1 cellular context compared by ENCODE assay signal in genomic region chr15:45586990-45587860, GRCh38.
TF ChIP-seq lines count a peak whose summit lies in the region.

BLOC1S6 (plus strand) TSS chr15:45587379; CDS start chr15:45587444, 65 bp downstream.

TF ChIP-seq in K562, 482 proteins besides CTCF, POLR2A, EP300 and RAD21 (continued from another document and continues in another):
- TF ChIP-seq E2F8 (IDR thresholded peaks at IDR 0.05; ENCODE audit: low read depth, partially characterized antibody) (peak; percentile 82), HDAC2 (IDR thresholded peaks at IDR 0.05) (0 out of 2 replicates have a peak, but pooled peaks have one; percentile 55), KLF13 (tag; IDR thresholded peaks at IDR 0.05; ENCODE audit: borderline replicate concordance, low read depth) (peak; percentile 28; the same call in 1 of the 2 replicates), SIN3B (IDR thresholded peaks at IDR 0.05; ENCODE audit: low read depth) (peak; percentile 86), HNRNPH1 (optimal IDR thresholded peaks at IDR 0.05; ENCODE audit: low read depth, low read length) (no peak), MTA1 (IDR thresholded peaks at IDR 0.05; ENCODE audit: borderline replicate concordance) (peak; percentile 74; the same call in 1 of the 2 replicates), POLR3A (IDR thresholded peaks at IDR 0.05; ENCODE audit: borderline replicate concordance, extremely low read depth, insufficient read depth, insufficient read length) (no peak), NFRKB (IDR thresholded peaks at IDR 0.05; ENCODE audit: low read depth) (peak; percentile 88; the same call in 1 of the 2 replicates), ZNF551 (CRISPR knock-in tag; IDR thresholded peaks at IDR 0.05) (no peak), ZNF592 (IDR thresholded peaks at IDR 0.05) (peak; percentile 79), MCM2 (IDR thresholded peaks at IDR 0.05; ENCODE audit: low read depth) (no peak), NR4A1 (CRISPR knock-in tag; IDR thresholded peaks at IDR 0.05) (no peak), NR4A1 (tag; IDR thresholded peaks at IDR 0.05) (peak; percentile 55; the same call in 1 of the 2 replicates), SP1 (CRISPR knock-in tag; IDR thresholded peaks at IDR 0.05) (peak; percentile 84), TAF9B (IDR thresholded peaks at IDR 0.05; ENCODE audit: partially characterized antibody) (peak; percentile 89), CCAR2 (IDR thresholded peaks at IDR 0.05; ENCODE audit: low read depth, low read length) (no peak), HOMEZ (CRISPR knock-in tag; IDR thresholded peaks at IDR 0.05) (no peak), MAZ (CRISPR knock-in tag; conservative IDR thresholded peaks at IDR 0.05 in 1 of 2, IDR thresholded peaks at IDR 0.05 in 1 of 2) (peak in 1 of 2 experiments; percentile 77), ZFPM2 (CRISPR knock-in tag; IDR thresholded peaks at IDR 0.05) (no peak), CBX3 (IDR thresholded peaks at IDR 0.05; ENCODE audit: borderline replicate concordance in 1 of 2, low read length in 2 of 2) (peak in 1 of 2 experiments; percentile 83; a peak in 1 of 3 replicates), SIX5 (IDR thresholded peaks at IDR 0.05; ENCODE audit: borderline replicate concordance in 1 of 2, insufficient read depth in 1 of 2, low read depth in 1 of 2, low read length in 2 of 2) (peak in 1 of 2 experiments; percentile 8; a peak in 1 of 4 replicates), NFATC3 (IDR thresholded peaks at IDR 0.05) (no peak), SMC3 (conservative IDR thresholded peaks at IDR 0.05; ENCODE audit: insufficient read depth, low read depth, low read length) (no peak), GTF2F1 (IDR thresholded peaks at IDR 0.05; ENCODE audit: low read depth, low read length) (peak; percentile 52; the same call in 1 of the 2 replicates), SNRNP70 (optimal IDR thresholded peaks at IDR 0.05; ENCODE audit: low read depth, low read length) (no peak), RBM17 (IDR thresholded peaks at IDR 0.05; ENCODE audit: borderline replicate concordance, low read depth, low read length) (no peak), SOX6 (IDR thresholded peaks at IDR 0.05) (peak; percentile 77), RB1 (IDR thresholded peaks at IDR 0.05; ENCODE audit: low read depth) (peak; percentile 59), ZNF143 (CRISPR knock-in tag; IDR thresholded peaks at IDR 0.05) (0 out of 2 replicates have a peak, but pooled peaks have one; percentile 31), TAF7 (tag; IDR thresholded peaks at IDR 0.05) (peak; percentile 88), CXXC5 (CRISPR knock-in tag; IDR thresholded peaks at IDR 0.05) (peak; percentile 95), ZC3H8 (IDR thresholded peaks at IDR 0.05) (0 out of 2 replicates have a peak, but pooled peaks have one; percentile 74), USF2 (CRISPR knock-in tag; IDR thresholded peaks at IDR 0.05) (peak; percentile 29; the same call in 1 of the 2 replicates), GABPA (tag; conservative IDR thresholded peaks at IDR 0.05; ENCODE audit: low read depth) (peak; percentile 99), SMAD4 (CRISPR knock-in tag; conservative IDR thresholded peaks at IDR 0.05) (0 out of 2 replicates have a peak, but pooled peaks have one; percentile 34), ZNF134 (CRISPR knock-in tag; conservative IDR thresholded peaks at IDR 0.05) (no peak), CHAMP1 (IDR thresholded peaks at IDR 0.05) (peak; percentile 63; the same call in 1 of the 2 replicates), POLR2B (IDR thresholded peaks at IDR 0.05; ENCODE audit: low read depth, partially characterized antibody) (peak; percentile 88), PYGO2 (tag; IDR thresholded peaks at IDR 0.05) (no peak), ATF3 (IDR thresholded peaks at IDR 0.05) (no peak), ATF3 (CRISPR knock-in tag; conservative IDR thresholded peaks at IDR 0.05) (peak; percentile 63; the same call in 1 of the 2 replicates), ZBTB5 (IDR thresholded peaks at IDR 0.05) (no peak), ARID3A (IDR thresholded peaks at IDR 0.05; ENCODE audit: borderline replicate concordance, low read depth, low read length) (no peak), FOXM1 (IDR thresholded peaks at IDR 0.05; ENCODE audit: low read depth) (no peak; the same call in none of the 2 replicates), FOXM1 (CRISPR knock-in tag; IDR thresholded peaks at IDR 0.05; ENCODE audit: low read depth) (no peak), ETV6 (IDR thresholded peaks at IDR 0.05; ENCODE audit: borderline replicate concordance in 1 of 2, low read depth in 2 of 2, low read length in 1 of 2) (peak in 1 of 2 experiments; percentile 43; a peak in 2 of 4 replicates), ETV6 (CRISPR knock-in tag; IDR thresholded peaks at IDR 0.05; ENCODE audit: borderline replicate concordance) (0 out of 2 replicates have a peak, but pooled peaks have one; percentile 11), MYC (IDR thresholded peaks at IDR 0.05; ENCODE audit: low read depth, low read length) (peak; percentile 96), MYC (CRISPR knock-in tag; IDR thresholded peaks at IDR 0.05; ENCODE audit: borderline replicate concordance, low read depth) (no peak), ZKSCAN3 (CRISPR knock-in tag; IDR thresholded peaks at IDR 0.05) (no peak), MIER1 (IDR thresholded peaks at IDR 0.05; ENCODE audit: low read depth) (0 out of 2 replicates have a peak, but pooled peaks have one; percentile 26), YY1 (IDR thresholded peaks at IDR 0.05; ENCODE audit: borderline replicate concordance in 1 of 3, control insufficient read depth in 1 of 3, extremely low read depth in 1 of 3, insufficient read depth in 3 of 3, insufficient read length in 1 of 3, insufficient replicate concordance in 2 of 3, low read depth in 1 of 3, low read length in 2 of 3) (peak in 2 of 3 experiments; percentile 57 to 79), ZNF766 (CRISPR knock-in tag; conservative IDR thresholded peaks at IDR 0.05) (peak; percentile 57)
